ENCODE assay signal across 15 cellular contexts in genomic region chr7:105874055-105874454, GRCh38. TPM values are rescaled to one million over a fixed set of nuclear protein-coding genes. Genes with fewer than 3 reads are reported as not detected.
DNase-seq lines count a peak whose midpoint lies in the region; ATAC-seq and TF ChIP-seq lines count a peak whose summit lies in the region.
"Had no signal": no experiment of that assay in that cellular context is flagged by ENCODE, and none has a peak within 500 bp of the region (broad histone marks: within the 10 kb centered on the region; RNA-seq: fewer than 3 reads in every experiment).

No MANE protein-coding gene starts in this region.

- H3K9me3 ChIP-seq in neural cell (ENCODE audit: low read length): no peaks in the 10 kb centered on the region
- H3K9me3 ChIP-seq: A549 had no signal

- H3K4me2 ChIP-seq in neural cell (ENCODE audit: low read length): no peak overlapping the region
- H3K4me2 ChIP-seq: A549 had no signal

- H3K4me3 ChIP-seq in neural cell (ENCODE audit: low read length): peak overlapping the region; percentile 79
- H3K4me3 ChIP-seq: A549, K562 had no signal

- peaks cover 1% of the 10 kb centered on the region for H3K27me3 Mint-ChIP-seq in activated CD8-positive, alpha-beta T cell treated with anti-CD3 and anti-CD28 coated beads for 36 hours
- H3K27me3 Mint-ChIP-seq in activated CD8-positive, alpha-beta T cell treated with anti-CD3 and anti-CD28 coated beads, Interleukin-2, amount 10 ng/mL, durations not matched to agents 7 days and 5 days (ENCODE audit: low read depth): peaks cover 13% of the 10 kb centered on the region
- no peaks in the 10 kb centered on the region for H3K27me3 Mint-ChIP-seq in natural killer cell (ENCODE audit: low read depth in 2 of 2)
- H3K27me3 Mint-ChIP-seq in natural killer cell treated with Interleukin-12 subunit alpha and Interleukin-12 subunit beta and Interleukin-15 and Interleukin-18, amount 100 ng/mL, for 72 hours: peaks cover 0 to 5% of the 10 kb centered on the region in 2 donors

- no peaks in the 10 kb centered on the region for H3K9me3 Mint-ChIP-seq in activated CD8-positive, alpha-beta T cell treated with anti-CD3 and anti-CD28 coated beads for 36 hours
- H3K9me3 Mint-ChIP-seq in activated CD8-positive, alpha-beta T cell treated with anti-CD3 and anti-CD28 coated beads, Interleukin-2, amount 10 ng/mL, durations not matched to agents 7 days and 5 days (ENCODE audit: insufficient read depth): no peaks in the 10 kb centered on the region
- H3K9me3 Mint-ChIP-seq in natural killer cell: no peaks in the 10 kb centered on the region
- H3K9me3 Mint-ChIP-seq in natural killer cell treated with Interleukin-12 subunit alpha and Interleukin-12 subunit beta and Interleukin-15 and Interleukin-18, amount 100 ng/mL, for 72 hours: no peaks in the 10 kb centered on the region

- no peak for TF ChIP-seq EP300 in neural cell (conservative IDR thresholded peaks at IDR 0.05; ENCODE audit: poor library complexity, severe bottlenecking)

- H3K9ac ChIP-seq in neural cell (ENCODE audit: low read length): no peak overlapping the region

- POLR2A ChIA-PET in activated CD8-positive, alpha-beta T cell treated with anti-CD3 and anti-CD28 coated beads for 36 hours (lab: Charles Lee): interaction anchor here (2.2 kb wide), 1 partner anchor 68 kb away, joined by 7 read pairs; no protein-coding TSS in a partner anchor
- POLR2A ChIA-PET in activated CD8-positive, alpha-beta T cell treated with anti-CD3 and anti-CD28 coated beads, Interleukin-2, amount 10 ng/mL, durations not matched to agents 7 days and 5 days (lab: Charles Lee): no interaction called here

- H3K36me3 ChIP-seq in neural cell (ENCODE audit: insufficient read depth, low read length): peaks cover 4% of the 10 kb centered on the region

- peak; percentile 67 for ATAC-seq in activated CD8-positive, alpha-beta T cell treated with anti-CD3 and anti-CD28 coated beads for 36 hours
- no peak for ATAC-seq in activated CD8-positive, alpha-beta T cell treated with anti-CD3 and anti-CD28 coated beads, Interleukin-2, amount 10 ng/mL, durations not matched to agents 7 days and 5 days
- ATAC-seq in natural killer cell: no peak
- no peak for ATAC-seq in natural killer cell treated with Interleukin-12 subunit alpha and Interleukin-12 subunit beta and Interleukin-15 and Interleukin-18, amount 100 ng/mL, for 72 hours
- no peak for ATAC-seq in HG03521 (IDR thresholded peaks at IDR 0.05; ENCODE audit: unreplicated experiment)
- ATAC-seq: A549, K562, Panc1 had no signal

- no peaks in the 10 kb centered on the region for H4K20me1 ChIP-seq in neural cell (ENCODE audit: insufficient read depth)

- peaks cover 49% of the 10 kb centered on the region for H3K4me1 Mint-ChIP-seq in activated CD8-positive, alpha-beta T cell treated with anti-CD3 and anti-CD28 coated beads for 36 hours (ENCODE audit: low read depth)
- H3K4me1 Mint-ChIP-seq in activated CD8-positive, alpha-beta T cell treated with anti-CD3 and anti-CD28 coated beads, Interleukin-2, amount 10 ng/mL, durations not matched to agents 7 days and 5 days (ENCODE audit: low read depth): peaks cover 20% of the 10 kb centered on the region
- peaks cover 46 to 50% of the 10 kb centered on the region in 2 donors for H3K4me1 Mint-ChIP-seq in natural killer cell
- peaks cover 39% of the 10 kb centered on the region in 2 donors for H3K4me1 Mint-ChIP-seq in natural killer cell treated with Interleukin-12 subunit alpha and Interleukin-12 subunit beta and Interleukin-15 and Interleukin-18, amount 100 ng/mL, for 72 hours (ENCODE audit: low read depth in 2 of 2)

- no peak overlapping the region for H3K27ac Mint-ChIP-seq in activated CD8-positive, alpha-beta T cell treated with anti-CD3 and anti-CD28 coated beads for 36 hours
- no peak overlapping the region for H3K27ac Mint-ChIP-seq in activated CD8-positive, alpha-beta T cell treated with anti-CD3 and anti-CD28 coated beads, Interleukin-2, amount 10 ng/mL, durations not matched to agents 7 days and 5 days
- no peak overlapping the region for H3K27ac Mint-ChIP-seq in natural killer cell
- H3K27ac Mint-ChIP-seq in natural killer cell treated with Interleukin-12 subunit alpha and Interleukin-12 subunit beta and Interleukin-15 and Interleukin-18, amount 100 ng/mL, for 72 hours: no peak overlapping the region

- no peak overlapping the region for H2AFZ ChIP-seq in neural cell (ENCODE audit: low read depth, low read length)

- no peak for TF ChIP-seq CTCF in activated CD8-positive, alpha-beta T cell treated with anti-CD3 and anti-CD28 coated beads for 36 hours (IDR thresholded peaks at IDR 0.05)
- TF ChIP-seq CTCF in natural killer cell (IDR thresholded peaks at IDR 0.05): no peak
- no peak for TF ChIP-seq CTCF in neural cell (IDR thresholded peaks at IDR 0.05; ENCODE audit: poor library complexity, severe bottlenecking)

- intact Hi-C loops in activated CD8-positive, alpha-beta T cell treated with anti-CD3 and anti-CD28 coated beads for 36 hours (cut with micrococcal nuclease): loop anchor here (2.0 kb wide), 1 partner anchor 65 kb away; no protein-coding TSS in a partner anchor
- intact Hi-C loops in natural killer cell (cut with micrococcal nuclease): no loop called here

- no peaks in the 10 kb centered on the region for H3K9me2 ChIP-seq in neural cell (ENCODE audit: insufficient read depth, low read length)

- H3K27ac ChIP-seq in neural cell (ENCODE audit: low read length): no peak overlapping the region
- H3K27ac ChIP-seq: A549 had no signal

- CTCF ChIA-PET in activated CD8-positive, alpha-beta T cell treated with anti-CD3 and anti-CD28 coated beads for 36 hours (lab: Charles Lee): interaction anchor here (0.7 to 0.8 kb wide), 2 partner anchors 19 to 113 kb away, joined by 3 read pairs; no protein-coding TSS in a partner anchor
- CTCF ChIA-PET in activated CD8-positive, alpha-beta T cell treated with anti-CD3 and anti-CD28 coated beads, Interleukin-2, amount 10 ng/mL, durations not matched to agents 7 days and 5 days (lab: Charles Lee): interaction anchor here (1.3 kb wide), 1 partner anchor 113 kb away, joined by 10 read pairs; no protein-coding TSS in a partner anchor

- TF ChIP-seq RAD21 in neural cell (conservative IDR thresholded peaks at IDR 0.05): no peak

- no peaks in the 10 kb centered on the region for H3F3A ChIP-seq in neural cell (ENCODE audit: insufficient read depth, low read length, poor library complexity, severe bottlenecking)

- peaks cover 20% of the 10 kb centered on the region for H3K27me3 ChIP-seq in neural cell (ENCODE audit: insufficient read depth, low read depth, low read length)

- peaks cover 22% of the 10 kb centered on the region for H3K79me2 ChIP-seq in neural cell (replicated peaks; ENCODE audit: insufficient read depth, low read length)

- no peak overlapping the region for H3K4me3 Mint-ChIP-seq in activated CD8-positive, alpha-beta T cell treated with anti-CD3 and anti-CD28 coated beads for 36 hours
- H3K4me3 Mint-ChIP-seq in activated CD8-positive, alpha-beta T cell treated with anti-CD3 and anti-CD28 coated beads, Interleukin-2, amount 10 ng/mL, durations not matched to agents 7 days and 5 days: no peak overlapping the region
- H3K4me3 Mint-ChIP-seq in natural killer cell: peak overlapping the region; percentile 55
- H3K4me3 Mint-ChIP-seq in natural killer cell treated with Interleukin-12 subunit alpha and Interleukin-12 subunit beta and Interleukin-15 and Interleukin-18, amount 100 ng/mL, for 72 hours: no peak overlapping the region

- peaks cover 5% of the 10 kb centered on the region for H3K36me3 Mint-ChIP-seq in activated CD8-positive, alpha-beta T cell treated with anti-CD3 and anti-CD28 coated beads for 36 hours (ENCODE audit: low read depth)
- H3K36me3 Mint-ChIP-seq in activated CD8-positive, alpha-beta T cell treated with anti-CD3 and anti-CD28 coated beads, Interleukin-2, amount 10 ng/mL, durations not matched to agents 7 days and 5 days (ENCODE audit: low read depth): no peaks in the 10 kb centered on the region
- no peaks in the 10 kb centered on the region for H3K36me3 Mint-ChIP-seq in natural killer cell
- H3K36me3 Mint-ChIP-seq in natural killer cell treated with Interleukin-12 subunit alpha and Interleukin-12 subunit beta and Interleukin-15 and Interleukin-18, amount 100 ng/mL, for 72 hours: no peaks in the 10 kb centered on the region

- peak; percentile 47 for DNase-seq in activated CD8-positive, alpha-beta T cell treated with anti-CD3 and anti-CD28 coated beads for 36 hours
- DNase-seq in activated CD8-positive, alpha-beta T cell treated with anti-CD3 and anti-CD28 coated beads, Interleukin-2, amount 10 ng/mL, durations not matched to agents 7 days and 5 days: no peak
- DNase-seq in natural killer cell (no peak), GM03348 (ENCODE audit: low spot score) (no peak)
- DNase-seq in natural killer cell treated with Interleukin-12 subunit alpha and Interleukin-12 subunit beta and Interleukin-15 and Interleukin-18, amount 100 ng/mL, for 72 hours (ENCODE audit: low spot score): no peak
- DNase-seq: DMS79, NCI-H1092 treated with DMSO at 0.1 percent for 48 hours, NCI-H146, NCI-H2029 treated with DMSO at 0.1 percent for 48 hours, NCI-H446 treated with DMSO at 0.1 percent for 48 hours had no signal

TF ChIP-seq in neural cell, 6 proteins besides CTCF, POLR2A, EP300 and RAD21 (continues in another document):
- TF ChIP-seq MXI1 (conservative IDR thresholded peaks at IDR 0.05; ENCODE audit: poor library complexity, severe bottlenecking) (no peak), SMC3 (conservative IDR thresholded peaks at IDR 0.05; ENCODE audit: poor library complexity) (no peak)

RNA-seq across cellular contexts. Expression of gene ATXN7L1, which starts 2.3 kb away (rescaled TPM):
- total RNA-seq in activated CD8-positive, alpha-beta T cell treated with anti-CD3 and anti-CD28 coated beads for 36 hours: 1 to 10 TPM; 4.8 to 5.3 TPM
- total RNA-seq in activated CD8-positive, alpha-beta T cell treated with anti-CD3 and anti-CD28 coated beads, Interleukin-2, amount 10 ng/mL, durations not matched to agents 7 days and 5 days: 1 to 10 TPM; 3.5 to 5.0 TPM
- total RNA-seq in natural killer cell: 10 to 100 TPM; 37.5 to 48.6 (median 47.9) TPM
- total RNA-seq in natural killer cell treated with Interleukin-12 subunit alpha and Interleukin-12 subunit beta and Interleukin-15 and Interleukin-18, amount 100 ng/mL, for 72 hours: 1 to 10 TPM; 3.6 to 5.4 TPM
- polyA plus RNA-seq in neural cell: 4.3 and 5.1 TPM in 2 replicates
- 21.2 and 33.0 TPM in 2 replicates for polyA minus RNA-seq in neural cell

Comparison
In these comparisons a context has a peak if more than half of its experiments do, and no peak if none do; other contexts are left out.
1. RNA of gene ATXN7L1, which starts 2.3 kb away (total RNA-seq): 37.5 to 48.6 TPM in natural killer cell; 3.6 to 5.4 TPM in natural killer cell treated with Interleukin-12 subunit alpha and Interleukin-12 subunit beta and Interleukin-15 and Interleukin-18, amount 100 ng/mL, for 72 hours, 4.8 to 5.3 TPM in activated CD8-positive, alpha-beta T cell treated with anti-CD3 and anti-CD28 coated beads for 36 hours and 3.5 to 5.0 TPM in activated CD8-positive, alpha-beta T cell treated with anti-CD3 and anti-CD28 coated beads, Interleukin-2, amount 10 ng/mL, durations not matched to agents 7 days and 5 days; every median in the first group is over 4 times any median in the second.